ENCODE assay signal across 22 cellular contexts in genomic region chr2:65611488-65611887, GRCh38.
"Had no signal": no experiment of that assay in that cellular context is flagged by ENCODE, and none has a peak within 500 bp of the region (broad histone marks: within the 10 kb centered on the region; RNA-seq: fewer than 3 reads in every experiment).

No MANE protein-coding gene starts in this region.

- H3K27ac ChIP-seq: gastroesophageal sphincter, hepatocyte, left lung, ovary, suprapubic skin, thyroid gland, upper lobe of left lung, uterus had no signal

- H3K9me3 ChIP-seq: gastroesophageal sphincter, left lung, mucosa of descending colon, ovary, suprapubic skin, thyroid gland, upper lobe of left lung, uterus had no signal

- H3K79me2 ChIP-seq: hepatocyte had no signal

- H3K4me1 Mint-ChIP-seq: central memory CD8-positive, alpha-beta T cell had no signal

- H3K4me2 ChIP-seq: hepatocyte had no signal

- H3K4me1 ChIP-seq: left lung, thyroid gland, upper lobe of left lung, uterus had no signal

- ATAC-seq: gastroesophageal sphincter; left lung; mucosa of descending colon; naive thymus-derived CD8-positive, alpha-beta T cell; stimulated activated effector memory CD8-positive, alpha-beta T cell treated with anti-CD3 and anti-CD28 coated beads, Interleukin-12 subunit alpha, Interleukin-12 subunit beta, amount 100 ng/mL, for 72 hours; stimulated activated naive CD8-positive, alpha-beta T cell treated with anti-CD3 and anti-CD28 coated beads, Interleukin-15, Interleukin-2, amounts not matched to agents 100 U/mL and 50 U/mL, for 24 hours had no signal

- H3K36me3 Mint-ChIP-seq: naive thymus-derived CD8-positive, alpha-beta T cell; stimulated activated effector memory CD8-positive, alpha-beta T cell treated with anti-CD3 and anti-CD28 coated beads, Interleukin-12 subunit alpha, Interleukin-12 subunit beta, amount 100 ng/mL, for 72 hours had no signal

- H3K27me3 ChIP-seq: gastroesophageal sphincter, hepatocyte, left lung, ovary, suprapubic skin, thyroid gland, upper lobe of left lung, uterus had no signal

- H3K27ac Mint-ChIP-seq: naive thymus-derived CD8-positive, alpha-beta T cell; stimulated activated effector memory CD8-positive, alpha-beta T cell treated with anti-CD3 and anti-CD28 coated beads, Interleukin-12 subunit alpha, Interleukin-12 subunit beta, amount 100 ng/mL, for 72 hours had no signal

- H3K9me3 Mint-ChIP-seq: central memory CD8-positive, alpha-beta T cell; naive thymus-derived CD8-positive, alpha-beta T cell; stimulated activated effector memory CD8-positive, alpha-beta T cell treated with anti-CD3 and anti-CD28 coated beads, Interleukin-12 subunit alpha, Interleukin-12 subunit beta, amount 100 ng/mL, for 72 hours had no signal

- H2AFZ ChIP-seq: hepatocyte had no signal

- DNase-seq: effector memory CD4-positive, alpha-beta T cell; glutamatergic neuron; kidney glomerular epithelial cell; left lung; mucosa of descending colon; naive thymus-derived CD8-positive, alpha-beta T cell; nucleus accumbens; ovary; stimulated activated CD4-positive, alpha-beta T cell treated with anti-CD3 and anti-CD28 coated beads, Interleukin-4, amount 100 ng/mL, for 1 hour; stimulated activated CD8-positive, alpha-beta memory T cell treated with anti-CD3 and anti-CD28 coated beads, Interleukin-4, amount 100 ng/mL, for 48 hours; stimulated activated naive CD8-positive, alpha-beta T cell treated with anti-CD3 and anti-CD28 coated beads, Interleukin-15, Interleukin-2, amounts not matched to agents 100 U/mL and 50 U/mL, for 24 hours; thyroid gland; uterus had no signal

- H3K4me3 ChIP-seq: gastroesophageal sphincter, hepatocyte, left lung, lung, mucosa of descending colon, ovary, suprapubic skin, thyroid gland, upper lobe of left lung, uterus had no signal

- H3K36me3 ChIP-seq: gastroesophageal sphincter, left lung, ovary, suprapubic skin, thyroid gland, upper lobe of left lung, uterus had no signal

- H3K4me3 Mint-ChIP-seq: central memory CD8-positive, alpha-beta T cell; naive thymus-derived CD8-positive, alpha-beta T cell; neural crest cell; stimulated activated effector memory CD8-positive, alpha-beta T cell treated with anti-CD3 and anti-CD28 coated beads, Interleukin-12 subunit alpha, Interleukin-12 subunit beta, amount 100 ng/mL, for 72 hours had no signal

- FAIRE-seq: endometrium had no signal

- H3K27me3 Mint-ChIP-seq: central memory CD8-positive, alpha-beta T cell had no signal
